8 cellular contexts compared by ENCODE assay signal in the genomic region with DNA sequence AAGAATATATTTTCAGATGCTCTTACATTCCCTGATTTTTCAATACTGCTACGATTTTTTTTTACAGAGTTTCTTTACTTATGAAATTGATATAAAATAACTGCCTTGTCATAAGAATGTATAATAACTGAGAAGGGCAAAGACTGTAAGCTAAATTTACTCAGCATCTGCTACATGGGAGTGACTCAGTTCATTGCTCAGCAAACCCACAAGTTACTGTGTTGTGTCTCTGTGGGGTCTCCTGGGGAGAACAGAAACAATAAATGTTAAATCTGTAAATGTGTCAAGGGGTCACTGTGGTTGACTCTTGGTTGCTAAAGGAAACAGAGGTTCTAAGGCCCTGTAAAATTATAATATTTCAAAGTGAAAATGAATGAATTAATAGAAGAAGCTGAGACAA.
DNase-seq lines count a peak whose midpoint lies in the region; ATAC-seq and TF ChIP-seq lines count a peak whose summit lies in the region.

No MANE protein-coding gene starts in this region.

- H3K4me1 Mint-ChIP-seq in stimulated activated effector memory CD8-positive, alpha-beta T cell treated with anti-CD3 and anti-CD28 coated beads, Interleukin-12 subunit alpha, Interleukin-12 subunit beta, amount 100 ng/mL, for 72 hours, result peaks cover 28% of the 10 kb centered on the region

- TF ChIP-seq CTCF in body of pancreas (IDR thresholded peaks at IDR 0.05), result no peak

- H3K4me3 ChIP-seq in body of pancreas, result no peak overlapping the region

- H3K36me3 Mint-ChIP-seq in stimulated activated effector memory CD8-positive, alpha-beta T cell treated with anti-CD3 and anti-CD28 coated beads, Interleukin-12 subunit alpha, Interleukin-12 subunit beta, amount 100 ng/mL, for 72 hours, result peaks cover 5% of the 10 kb centered on the region

- DNase-seq in NK-92 treated with Interleukin-12 subunit alpha and Interleukin-12 subunit beta, amount 100 ng/mL, for 24 hours (lab: John Stamatoyannopoulos, UW), result peak; percentile 23
- no peak for DNase-seq in NK-92 (lab: John Stamatoyannopoulos, UW; ENCODE audit: unreplicated experiment)
- DNase-seq in stimulated activated effector memory CD8-positive, alpha-beta T cell treated with anti-CD3 and anti-CD28 coated beads, Interleukin-12 subunit alpha, Interleukin-12 subunit beta, amount 100 ng/mL, for 72 hours (ENCODE audit: low spot score in 2 of 2), result no peak
- DNase-seq in NCI-H1105 (lab: John Stamatoyannopoulos, UW), result no peak
- DNase-seq in body of pancreas, result no peak
- no peak for DNase-seq in activated naive CD4-positive, alpha-beta T cell (lab: John Stamatoyannopoulos, UW)

- no peak overlapping the region for H3K27ac ChIP-seq in body of pancreas

- ATAC-seq in HG02943 (IDR thresholded peaks at IDR 0.05; ENCODE audit: low read depth, unreplicated experiment) (peak; percentile 87), SK-N-SH treated with all-trans-retinoic acid at 6 μM for 48 hours (peak; percentile 78), body of pancreas (no peak)
- ATAC-seq in stimulated activated effector memory CD8-positive, alpha-beta T cell treated with anti-CD3 and anti-CD28 coated beads, Interleukin-12 subunit alpha, Interleukin-12 subunit beta, amount 100 ng/mL, for 72 hours, result peak; percentile 93

- 56 to 62% methylated on average over 1 of the region's 1 CpG for WGBS in body of pancreas, 2 donors

- no peak overlapping the region for H3K27ac Mint-ChIP-seq in stimulated activated effector memory CD8-positive, alpha-beta T cell treated with anti-CD3 and anti-CD28 coated beads, Interleukin-12 subunit alpha, Interleukin-12 subunit beta, amount 100 ng/mL, for 72 hours

- no peaks in the 10 kb centered on the region for H3K9me3 Mint-ChIP-seq in stimulated activated effector memory CD8-positive, alpha-beta T cell treated with anti-CD3 and anti-CD28 coated beads, Interleukin-12 subunit alpha, Interleukin-12 subunit beta, amount 100 ng/mL, for 72 hours

- H3K9me3 ChIP-seq in body of pancreas, result no peaks in the 10 kb centered on the region

- intact Hi-C loops in body of pancreas (cut with DNase I), result no loop called here

- H3K4me1 ChIP-seq in body of pancreas, result no peaks in the 10 kb centered on the region

- H3K36me3 ChIP-seq in body of pancreas (replicated peaks in 1 of 2; ENCODE audit: insufficient read depth in 1 of 2, low read depth in 2 of 2), result no peaks in the 10 kb centered on the region

- no peak overlapping the region for H3K4me3 Mint-ChIP-seq in stimulated activated effector memory CD8-positive, alpha-beta T cell treated with anti-CD3 and anti-CD28 coated beads, Interleukin-12 subunit alpha, Interleukin-12 subunit beta, amount 100 ng/mL, for 72 hours

- no peak for TF ChIP-seq POLR2A in body of pancreas (IDR thresholded peaks at IDR 0.05)

- H3K27me3 ChIP-seq in body of pancreas, result no peaks in the 10 kb centered on the region

TF ChIP-seq in SK-N-SH treated with all-trans-retinoic acid at 6 μM for 48 hours, 23 proteins besides CTCF, POLR2A, EP300 and RAD21:
- TF ChIP-seq GLIS3 (CRISPR knock-in tag; IDR thresholded peaks at IDR 0.05), result no peak
- TF ChIP-seq PPARA (CRISPR knock-in tag; IDR thresholded peaks at IDR 0.05; ENCODE audit: borderline replicate concordance), result no peak
- TF ChIP-seq, protein P1, sequence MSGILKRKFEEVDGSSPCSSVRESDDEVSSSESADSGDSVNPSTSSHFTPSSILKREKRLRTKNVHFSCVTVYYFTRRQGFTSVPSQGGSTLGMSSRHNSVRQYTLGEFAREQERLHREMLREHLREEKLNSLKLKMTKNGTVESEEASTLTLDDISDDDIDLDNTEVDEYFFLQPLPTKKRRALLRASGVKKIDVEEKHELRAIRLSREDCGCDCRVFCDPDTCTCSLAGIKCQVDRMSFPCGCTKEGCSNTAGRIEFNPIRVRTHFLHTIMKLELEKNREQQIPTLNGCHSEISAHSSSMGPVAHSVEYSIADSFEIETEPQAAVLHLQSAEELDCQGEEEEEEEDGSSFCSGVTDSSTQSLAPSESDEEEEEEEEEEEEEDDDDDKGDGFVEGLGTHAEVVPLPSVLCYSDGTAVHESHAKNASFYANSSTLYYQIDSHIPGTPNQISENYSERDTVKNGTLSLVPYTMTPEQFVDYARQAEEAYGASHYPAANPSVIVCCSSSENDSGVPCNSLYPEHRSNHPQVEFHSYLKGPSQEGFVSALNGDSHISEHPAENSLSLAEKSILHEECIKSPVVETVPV (CRISPR knock-in tag; IDR thresholded peaks at IDR 0.05), result no peak
- TF ChIP-seq BACH2 (CRISPR knock-in tag; IDR thresholded peaks at IDR 0.05; ENCODE audit: borderline replicate concordance), result no peak
- TF ChIP-seq, protein P2, sequence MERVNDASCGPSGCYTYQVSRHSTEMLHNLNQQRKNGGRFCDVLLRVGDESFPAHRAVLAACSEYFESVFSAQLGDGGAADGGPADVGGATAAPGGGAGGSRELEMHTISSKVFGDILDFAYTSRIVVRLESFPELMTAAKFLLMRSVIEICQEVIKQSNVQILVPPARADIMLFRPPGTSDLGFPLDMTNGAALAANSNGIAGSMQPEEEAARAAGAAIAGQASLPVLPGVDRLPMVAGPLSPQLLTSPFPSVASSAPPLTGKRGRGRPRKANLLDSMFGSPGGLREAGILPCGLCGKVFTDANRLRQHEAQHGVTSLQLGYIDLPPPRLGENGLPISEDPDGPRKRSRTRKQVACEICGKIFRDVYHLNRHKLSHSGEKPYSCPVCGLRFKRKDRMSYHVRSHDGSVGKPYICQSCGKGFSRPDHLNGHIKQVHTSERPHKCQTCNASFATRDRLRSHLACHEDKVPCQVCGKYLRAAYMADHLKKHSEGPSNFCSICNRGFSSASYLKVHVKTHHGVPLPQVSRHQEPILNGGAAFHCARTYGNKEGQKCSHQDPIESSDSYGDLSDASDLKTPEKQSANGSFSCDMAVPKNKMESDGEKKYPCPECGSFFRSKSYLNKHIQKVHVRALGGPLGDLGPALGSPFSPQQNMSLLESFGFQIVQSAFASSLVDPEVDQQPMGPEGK (CRISPR knock-in tag; IDR thresholded peaks at IDR 0.05; ENCODE audit: borderline replicate concordance), result no peak
- no peak for TF ChIP-seq ZC3H10 (CRISPR knock-in tag; IDR thresholded peaks at IDR 0.05)
- TF ChIP-seq ZFP3 (CRISPR knock-in tag; IDR thresholded peaks at IDR 0.05), result no peak
- no peak for TF ChIP-seq TCF4 (CRISPR knock-in tag; IDR thresholded peaks at IDR 0.05; ENCODE audit: borderline replicate concordance)
- no peak for TF ChIP-seq ISL1 (CRISPR knock-in tag; IDR thresholded peaks at IDR 0.05)
- no peak for TF ChIP-seq ZNF565 (CRISPR knock-in tag; conservative IDR thresholded peaks at IDR 0.05; ENCODE audit: low read depth)
- no peak for TF ChIP-seq TOX (CRISPR knock-in tag; IDR thresholded peaks at IDR 0.05; ENCODE audit: borderline replicate concordance)
- no peak for TF ChIP-seq ZNF8 (CRISPR knock-in tag; IDR thresholded peaks at IDR 0.05)
- TF ChIP-seq CSDC2 (CRISPR knock-in tag; IDR thresholded peaks at IDR 0.05), result no peak
- TF ChIP-seq ARNTL (CRISPR knock-in tag; IDR thresholded peaks at IDR 0.05; ENCODE audit: borderline replicate concordance, low read depth), result no peak
- TF ChIP-seq, protein P3, sequence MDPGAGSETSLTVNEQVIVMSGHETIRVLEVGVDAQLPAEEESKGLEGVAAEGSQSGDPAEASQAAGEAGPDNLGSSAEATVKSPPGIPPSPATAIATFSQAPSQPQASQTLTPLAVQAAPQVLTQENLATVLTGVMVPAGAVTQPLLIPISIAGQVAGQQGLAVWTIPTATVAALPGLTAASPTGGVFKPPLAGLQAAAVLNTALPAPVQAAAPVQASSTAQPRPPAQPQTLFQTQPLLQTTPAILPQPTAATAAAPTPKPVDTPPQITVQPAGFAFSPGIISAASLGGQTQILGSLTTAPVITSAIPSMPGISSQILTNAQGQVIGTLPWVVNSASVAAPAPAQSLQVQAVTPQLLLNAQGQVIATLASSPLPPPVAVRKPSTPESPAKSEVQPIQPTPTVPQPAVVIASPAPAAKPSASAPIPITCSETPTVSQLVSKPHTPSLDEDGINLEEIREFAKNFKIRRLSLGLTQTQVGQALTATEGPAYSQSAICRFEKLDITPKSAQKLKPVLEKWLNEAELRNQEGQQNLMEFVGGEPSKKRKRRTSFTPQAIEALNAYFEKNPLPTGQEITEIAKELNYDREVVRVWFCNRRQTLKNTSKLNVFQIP (CRISPR knock-in tag; IDR thresholded peaks at IDR 0.05; ENCODE audit: borderline replicate concordance, low read depth), result no peak
